In genomic region chr1:6580119-6580587, GRCh38 we compare ENCODE assay signal across 8 cellular contexts. TPM values are rescaled to one million over a fixed set of nuclear protein-coding genes. Genes with fewer than 3 reads are reported as not detected.
DNase-seq lines count a peak whose midpoint lies in the region; ATAC-seq and TF ChIP-seq lines count a peak whose summit lies in the region.

No MANE protein-coding gene starts in this region.

- DNase-seq in BJ (ENCODE audit: low read depth) (no peak), hepatic stellate cell (ENCODE audit: low spot score) (peak; percentile 30), NCI-H1417 treated with DMSO at 0.1 percent for 48 hours (lab: John Stamatoyannopoulos, UW) (no peak), occipital lobe (lab: John Stamatoyannopoulos, UW) (no peak)
- peak in 1 of 2 donors; percentile 61 for DNase-seq in stimulated activated effector memory CD8-positive, alpha-beta T cell treated with anti-CD3 and anti-CD28 coated beads, Interleukin-12 subunit alpha, Interleukin-12 subunit beta, amount 100 ng/mL, for 72 hours (ENCODE audit: low spot score in 2 of 2)

- peak overlapping the region; percentile 97 for H3K4me3 ChIP-seq in BJ (ENCODE audit: low read depth, low read length)

- H3K4me1 Mint-ChIP-seq in activated T-helper 17 cell treated with anti-CD3 and anti-CD28 coated beads, Interleukin-2, amount 50 U/mL, for 72 hours, result peaks cover 14% of the 10 kb centered on the region
- peaks cover 46% of the 10 kb centered on the region for H3K4me1 Mint-ChIP-seq in stimulated activated effector memory CD8-positive, alpha-beta T cell treated with anti-CD3 and anti-CD28 coated beads, Interleukin-12 subunit alpha, Interleukin-12 subunit beta, amount 100 ng/mL, for 72 hours

- H3K27me3 ChIP-seq in BJ (ENCODE audit: control insufficient read depth, insufficient read depth, low read length), result no peaks in the 10 kb centered on the region

- ATAC-seq in HG03175 (IDR thresholded peaks at IDR 0.05; ENCODE audit: unreplicated experiment) (peak; percentile 13), HG02571 (IDR thresholded peaks at IDR 0.05; ENCODE audit: unreplicated experiment) (no peak)
- ATAC-seq in activated T-helper 17 cell treated with anti-CD3 and anti-CD28 coated beads, Interleukin-2, amount 50 U/mL, for 72 hours (replicated peaks), result no peak
- no peak for ATAC-seq in stimulated activated effector memory CD8-positive, alpha-beta T cell treated with anti-CD3 and anti-CD28 coated beads, Interleukin-12 subunit alpha, Interleukin-12 subunit beta, amount 100 ng/mL, for 72 hours

- no peaks in the 10 kb centered on the region for H3K36me3 ChIP-seq in BJ (ENCODE audit: control insufficient read depth, insufficient read depth, low read length)

- H3K27me3 Mint-ChIP-seq in activated T-helper 17 cell treated with anti-CD3 and anti-CD28 coated beads, Interleukin-2, amount 50 U/mL, for 72 hours, result no peaks in the 10 kb centered on the region

- POLR2A ChIA-PET in BJ (lab: Charles Lee), result interaction anchor here (0.7 kb wide), 1 partner anchor 9 kb away, joined by 7 read pairs; no protein-coding TSS in a partner anchor

- no peaks in the 10 kb centered on the region for H3K9me3 Mint-ChIP-seq in activated T-helper 17 cell treated with anti-CD3 and anti-CD28 coated beads, Interleukin-2, amount 50 U/mL, for 72 hours
- H3K9me3 Mint-ChIP-seq in stimulated activated effector memory CD8-positive, alpha-beta T cell treated with anti-CD3 and anti-CD28 coated beads, Interleukin-12 subunit alpha, Interleukin-12 subunit beta, amount 100 ng/mL, for 72 hours, result no peaks in the 10 kb centered on the region

- peak overlapping the region; percentile 95 for H3K27ac Mint-ChIP-seq in activated T-helper 17 cell treated with anti-CD3 and anti-CD28 coated beads, Interleukin-2, amount 50 U/mL, for 72 hours
- H3K27ac Mint-ChIP-seq in stimulated activated effector memory CD8-positive, alpha-beta T cell treated with anti-CD3 and anti-CD28 coated beads, Interleukin-12 subunit alpha, Interleukin-12 subunit beta, amount 100 ng/mL, for 72 hours, result peak overlapping the region; percentile 95

- H3K36me3 Mint-ChIP-seq in activated T-helper 17 cell treated with anti-CD3 and anti-CD28 coated beads, Interleukin-2, amount 50 U/mL, for 72 hours (ENCODE audit: low read depth), result no peaks in the 10 kb centered on the region
- peaks cover 32% of the 10 kb centered on the region for H3K36me3 Mint-ChIP-seq in stimulated activated effector memory CD8-positive, alpha-beta T cell treated with anti-CD3 and anti-CD28 coated beads, Interleukin-12 subunit alpha, Interleukin-12 subunit beta, amount 100 ng/mL, for 72 hours

- no peak for TF ChIP-seq CTCF in BJ (IDR thresholded peaks at IDR 0.05; ENCODE audit: insufficient read depth, low read depth, low read length)

- peak overlapping the region; percentile 91 for H3K4me3 Mint-ChIP-seq in activated T-helper 17 cell treated with anti-CD3 and anti-CD28 coated beads, Interleukin-2, amount 50 U/mL, for 72 hours
- H3K4me3 Mint-ChIP-seq in stimulated activated effector memory CD8-positive, alpha-beta T cell treated with anti-CD3 and anti-CD28 coated beads, Interleukin-12 subunit alpha, Interleukin-12 subunit beta, amount 100 ng/mL, for 72 hours, result peak overlapping the region; percentile 91

- CTCF ChIA-PET in BJ (lab: Yijun Ruan, JAX), result interaction anchor here (0.6 to 2.3 kb wide), 5 partner anchors 9 to 90 kb away, joined by 3 to 10 read pairs (median 3); partner anchors contain the start of genes NOL9 and TAS1R1

RNA-seq across cellular contexts. Expression of gene ZBTB48, which starts 0.4 kb away (rescaled TPM):
- 7.8 and 14.0 TPM in 2 replicates for polyA plus RNA-seq in BJ (2011; rRNA removed)
- 16.3 and 26.4 TPM in 2 replicates for polyA minus RNA-seq in BJ (2011; rRNA and poly(A)+ RNA removed)
- total RNA-seq in activated T-helper 17 cell treated with anti-CD3 and anti-CD28 coated beads, Interleukin-2, amount 50 U/mL, for 72 hours, result 10 to 100 TPM; 22.0 to 28.5 TPM
- total RNA-seq in occipital lobe, result 15.1 TPM

RNA-seq across cellular contexts. Expression of gene KLHL21, which starts 22.5 kb away (rescaled TPM):
- 8.5 and 19.2 TPM in 2 replicates for polyA plus RNA-seq in BJ (2011; rRNA removed)
- polyA minus RNA-seq in BJ (2011; rRNA and poly(A)+ RNA removed), result 12.9 and 13.2 TPM in 2 replicates
- total RNA-seq in activated T-helper 17 cell treated with anti-CD3 and anti-CD28 coated beads, Interleukin-2, amount 50 U/mL, for 72 hours, result 10 to 100 TPM; 32.3 to 35.3 TPM
- total RNA-seq in occipital lobe, result 8.7 TPM

RNA-seq across cellular contexts. Expression of gene TAS1R1, which starts 25.0 kb away (rescaled TPM):
- polyA plus RNA-seq in BJ (2011; rRNA removed), result 0.16 and 0.25 TPM in 2 replicates
- 0.26 and 0.66 TPM in 2 replicates for polyA minus RNA-seq in BJ (2011; rRNA and poly(A)+ RNA removed)
- not detected for total RNA-seq in activated T-helper 17 cell treated with anti-CD3 and anti-CD28 coated beads, Interleukin-2, amount 50 U/mL, for 72 hours
- total RNA-seq in occipital lobe, result not detected

RNA-seq across cellular contexts. Expression of gene NOL9, which starts 25.8 kb away (rescaled TPM):
- 9.5 and 15.1 TPM in 2 replicates for polyA plus RNA-seq in BJ (2011; rRNA removed)
- 20.6 and 22.5 TPM in 2 replicates for polyA minus RNA-seq in BJ (2011; rRNA and poly(A)+ RNA removed)
- 10 to 100 TPM; 33.2 to 58.0 TPM for total RNA-seq in activated T-helper 17 cell treated with anti-CD3 and anti-CD28 coated beads, Interleukin-2, amount 50 U/mL, for 72 hours
- total RNA-seq in occipital lobe, result 34.0 TPM

RNA-seq across cellular contexts. Expression of gene PHF13, which starts 33.4 kb away (rescaled TPM):
- 7.9 and 9.4 TPM in 2 replicates for polyA plus RNA-seq in BJ (2011; rRNA removed)
- 6.5 and 10.2 TPM in 2 replicates for polyA minus RNA-seq in BJ (2011; rRNA and poly(A)+ RNA removed)
- 10 to 100 TPM; 14.8 to 23.7 TPM for total RNA-seq in activated T-helper 17 cell treated with anti-CD3 and anti-CD28 coated beads, Interleukin-2, amount 50 U/mL, for 72 hours
- total RNA-seq in occipital lobe, result 17.0 TPM
